In the genomic region with DNA sequence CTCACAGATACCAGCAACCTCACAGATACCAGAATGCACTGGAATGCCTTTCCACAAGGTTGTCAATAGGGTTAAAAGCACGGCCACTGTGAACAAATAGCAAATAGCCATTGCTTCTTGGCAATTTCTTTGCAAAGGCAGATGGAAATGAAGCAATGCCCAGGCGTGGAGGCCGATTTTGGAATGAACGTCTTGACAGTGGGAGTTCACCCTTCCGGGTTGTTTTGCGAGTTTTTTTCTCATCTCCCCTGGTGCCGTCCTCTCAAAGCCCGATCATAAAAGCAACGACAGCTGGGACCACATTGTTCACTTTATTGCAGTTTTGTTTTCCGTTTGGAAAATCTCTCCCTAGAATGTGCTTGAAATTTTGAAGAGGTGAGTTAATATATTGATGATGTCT, we compare ENCODE assay signal across 18 cellular contexts. TPM values are rescaled to one million over a fixed set of nuclear protein-coding genes. Genes with fewer than 3 reads are reported as not detected.
DNase-seq lines count a peak whose midpoint lies in the region; ATAC-seq, FAIRE-seq and TF ChIP-seq lines count a peak whose summit lies in the region.
"Had no signal": no experiment of that assay in that cellular context is flagged by ENCODE, and none has a peak within 500 bp of the region (broad histone marks: within the 10 kb centered on the region; RNA-seq: fewer than 3 reads in every experiment).

No MANE protein-coding gene starts in this region.

- peaks cover 4% of the 10 kb centered on the region for H3K27me3 Mint-ChIP-seq in activated T-cell treated with anti-CD3 and anti-CD28 coated beads, Interleukin-2, amount 50 U/mL, for 72 hours (ENCODE audit: low read depth)
- H3K27me3 Mint-ChIP-seq in activated T-cell treated with anti-CD3 and anti-CD28 coated beads, Interleukin-2, amount 50 U/mL, for 4 hours (ENCODE audit: low read depth), result peaks cover under 1% of the 10 kb centered on the region
- peaks cover 17% of the 10 kb centered on the region for H3K27me3 Mint-ChIP-seq in neural progenitor cell (ENCODE audit: insufficient read depth, low read depth)

- no peak for ATAC-seq in activated T-cell treated with anti-CD3 and anti-CD28 coated beads, Interleukin-2, amount 50 U/mL, for 72 hours (replicated peaks in 1 of 2)
- ATAC-seq in activated T-cell treated with anti-CD3 and anti-CD28 coated beads, Interleukin-2, amount 50 U/mL, for 4 hours, result no peak
- no peak for ATAC-seq in GM21528 (IDR thresholded peaks at IDR 0.05; ENCODE audit: low FRiP score, unreplicated experiment)

- H2AFZ ChIP-seq in GM23248 (no peak overlapping the region), neural progenitor cell (replicated peaks) (no peak overlapping the region)
- H2AFZ ChIP-seq: PC-9 had no signal

- no peaks in the 10 kb centered on the region for H3K9me3 Mint-ChIP-seq in activated T-cell treated with anti-CD3 and anti-CD28 coated beads, Interleukin-2, amount 50 U/mL, for 72 hours
- H3K9me3 Mint-ChIP-seq in activated T-cell treated with anti-CD3 and anti-CD28 coated beads, Interleukin-2, amount 50 U/mL, for 4 hours, result no peaks in the 10 kb centered on the region
- H3K9me3 Mint-ChIP-seq in neural progenitor cell, result no peaks in the 10 kb centered on the region
- H3K9me3 Mint-ChIP-seq: CD4-positive, CD25-positive, alpha-beta regulatory T cell; IgD-negative memory B cell had no signal

- in situ Hi-C loops in GM23248 (cut with MboI), result loop anchor here (10.0 kb wide), 1 partner anchor 243 kb away; no protein-coding TSS in a partner anchor

- FAIRE-seq in HTR-8/SVneo (lab: Jason Lieb, UNC), result no peak

- H3K9ac ChIP-seq in GM23248 (no peak overlapping the region), neural progenitor cell (no peak overlapping the region)

- DNase-seq in activated T-cell treated with anti-CD3 and anti-CD28 coated beads, Interleukin-2, amount 50 U/mL, for 72 hours, result no peak
- DNase-seq in activated T-cell treated with anti-CD3 and anti-CD28 coated beads, Interleukin-2, amount 50 U/mL, for 4 hours, result no peak
- DNase-seq in GM23248 (peak; percentile 6), SJCRH30 (peak in 1 of 2 experiments; percentile 25), neural progenitor cell (ENCODE audit: low spot score) (no peak), head of caudate nucleus (no peak), HTR-8/SVneo (ENCODE audit: insufficient read length, low spot score) (no peak)
- DNase-seq: ACHN; AML-193; Caco-2; CD4-positive, CD25-positive, alpha-beta regulatory T cell; DMS53; NCI-H2029; NCI-H510A; PC-9 had no signal

- H3K9me3 ChIP-seq in GM23248 (ENCODE audit: low read depth) (no peaks in the 10 kb centered on the region), SJCRH30 (replicated peaks) (no peaks in the 10 kb centered on the region), neural progenitor cell (ENCODE audit: low read depth) (no peaks in the 10 kb centered on the region)
- H3K9me3 ChIP-seq: Caco-2, HAP-1 had no signal

- H3K79me2 ChIP-seq in GM23248 (ENCODE audit: insufficient read depth) (no peaks in the 10 kb centered on the region), neural progenitor cell (ENCODE audit: low read depth) (no peaks in the 10 kb centered on the region)

- H3K27ac ChIP-seq in GM23248, result no peak overlapping the region
- H3K27ac ChIP-seq in SJCRH30, result peak overlapping the region; percentile 2; the same call in 1 of the 2 replicates
- no peak overlapping the region for H3K27ac ChIP-seq in neural progenitor cell
- H3K27ac ChIP-seq: PC-9 had no signal

- H4K20me1 ChIP-seq in GM23248 (ENCODE audit: insufficient read depth) (no peaks in the 10 kb centered on the region), neural progenitor cell (ENCODE audit: low read depth) (no peaks in the 10 kb centered on the region)

- H3K4me3 ChIP-seq in GM23248, result no peak overlapping the region
- no peak overlapping the region for H3K4me3 ChIP-seq in SJCRH30
- no peak overlapping the region for H3K4me3 ChIP-seq in neural progenitor cell
- H3K4me3 ChIP-seq: HAP-1, PC-9 had no signal

- intact Hi-C loops in head of caudate nucleus (cut with DNase I), result no loop called here

- no peaks in the 10 kb centered on the region for H3K36me3 ChIP-seq in GM23248 (ENCODE audit: low read depth)
- H3K36me3 ChIP-seq in SJCRH30, result no peaks in the 10 kb centered on the region
- H3K36me3 ChIP-seq in neural progenitor cell, result no peaks in the 10 kb centered on the region
- H3K36me3 ChIP-seq: HAP-1 had no signal

- peak overlapping the region; percentile 81 for H3K27ac Mint-ChIP-seq in activated T-cell treated with anti-CD3 and anti-CD28 coated beads, Interleukin-2, amount 50 U/mL, for 72 hours
- H3K27ac Mint-ChIP-seq in neural progenitor cell, result peak overlapping the region; percentile 88
- H3K27ac Mint-ChIP-seq: CD4-positive, CD25-positive, alpha-beta regulatory T cell had no signal

- no peak for TF ChIP-seq CTCF in neural progenitor cell (IDR thresholded peaks at IDR 0.05)

- WGBS in GM23248 (ENCODE audit: low coverage in 1 of 2, low lambda C conversion rate in 2 of 2, missing lambda C conversion rate in 2 of 2), 2 experiments, result 5 to 7% methylated on average over 10 of the region's 10 CpGs

- H3F3A ChIP-seq in GM23248 (ENCODE audit: insufficient read depth) (no peaks in the 10 kb centered on the region), neural progenitor cell (ENCODE audit: low read depth) (no peaks in the 10 kb centered on the region)

- H3K4me1 Mint-ChIP-seq in activated T-cell treated with anti-CD3 and anti-CD28 coated beads, Interleukin-2, amount 50 U/mL, for 72 hours (ENCODE audit: low read depth), result peaks cover 52% of the 10 kb centered on the region
- peaks cover 18% of the 10 kb centered on the region for H3K4me1 Mint-ChIP-seq in activated T-cell treated with anti-CD3 and anti-CD28 coated beads, Interleukin-2, amount 50 U/mL, for 4 hours (ENCODE audit: low read depth)
- H3K4me1 Mint-ChIP-seq in neural progenitor cell, result peaks cover 76% of the 10 kb centered on the region

- H3K4me1 ChIP-seq in GM23248 (ENCODE audit: insufficient read depth), result no peaks in the 10 kb centered on the region
- H3K4me1 ChIP-seq in SJCRH30, result peaks cover 35% of the 10 kb centered on the region
- H3K4me1 ChIP-seq in neural progenitor cell, result peaks cover 27% of the 10 kb centered on the region
- H3K4me1 ChIP-seq: HAP-1 had no signal

- peak overlapping the region; percentile 34 to 59 for H3K4me3 Mint-ChIP-seq in activated T-cell treated with anti-CD3 and anti-CD28 coated beads, Interleukin-2, amount 50 U/mL, for 72 hours
- H3K4me3 Mint-ChIP-seq in activated T-cell treated with anti-CD3 and anti-CD28 coated beads, Interleukin-2, amount 50 U/mL, for 4 hours, result no peak overlapping the region
- H3K4me3 Mint-ChIP-seq in neural progenitor cell, result no peak overlapping the region
- H3K4me3 Mint-ChIP-seq: CD4-positive, CD25-positive, alpha-beta regulatory T cell; IgD-negative memory B cell had no signal

- peaks cover 35% of the 10 kb centered on the region for H3K27me3 ChIP-seq in GM23248 (replicated peaks; ENCODE audit: insufficient read depth)
- H3K27me3 ChIP-seq in SJCRH30, result no peaks in the 10 kb centered on the region
- H3K27me3 ChIP-seq in neural progenitor cell, result no peaks in the 10 kb centered on the region

- no peaks in the 10 kb centered on the region for H3K9me2 ChIP-seq in GM23248 (ENCODE audit: insufficient read depth)

- no peak overlapping the region for H3K4me2 ChIP-seq in GM23248 (ENCODE audit: unreplicated experiment)
- H3K4me2 ChIP-seq in neural progenitor cell, result no peak overlapping the region
- H3K4me2 ChIP-seq: PC-9 had no signal

- H3K36me3 Mint-ChIP-seq in activated T-cell treated with anti-CD3 and anti-CD28 coated beads, Interleukin-2, amount 50 U/mL, for 72 hours (ENCODE audit: insufficient read depth in 2 of 2), result peaks cover 0 to 1% of the 10 kb centered on the region in 2 donors
- H3K36me3 Mint-ChIP-seq in activated T-cell treated with anti-CD3 and anti-CD28 coated beads, Interleukin-2, amount 50 U/mL, for 4 hours (ENCODE audit: insufficient read depth), result no peaks in the 10 kb centered on the region
- no peaks in the 10 kb centered on the region for H3K36me3 Mint-ChIP-seq in neural progenitor cell
- H3K36me3 Mint-ChIP-seq: CD4-positive, CD25-positive, alpha-beta regulatory T cell; IgD-negative memory B cell had no signal

RNA-seq across cellular contexts. Expression of a gene that starts 38.0 kb away (rescaled TPM):
- total RNA-seq in activated T-cell treated with anti-CD3 and anti-CD28 coated beads, Interleukin-2, amount 50 U/mL, for 72 hours, result 100 to 1,000 TPM; 364 to 421 TPM
- 100 to 1,000 TPM; 364 to 594 (median 428) TPM for total RNA-seq in activated T-cell treated with anti-CD3 and anti-CD28 coated beads, Interleukin-2, amount 50 U/mL, for 4 hours
- 4.8 and 9.9 TPM in 2 replicates for total RNA-seq in GM23248 (2014; rRNA removed; shearing (Covaris generic))
- 6.0 and 8.6 TPM in 2 replicates for polyA plus RNA-seq in GM23248 (2016; fragmentation: Nextera tagmentation; extraction: Ambion mirVana)
- 81.8 and 90.6 TPM in 2 replicates for total RNA-seq in SJCRH30 (2014; rRNA removed; shearing (Covaris generic))
- 8.8 and 16.2 TPM in 2 replicates for total RNA-seq in neural progenitor cell (ENCODE audit: low replicate concordance)

Comparison
In these comparisons a context has a peak if more than half of its experiments do, and no peak if none do; other contexts are left out.
1. H3K4me3 Mint-ChIP-seq: peak in activated T-cell treated with anti-CD3 and anti-CD28 coated beads, Interleukin-2, amount 50 U/mL, for 72 hours (2 of 2); none in activated T-cell treated with anti-CD3 and anti-CD28 coated beads, Interleukin-2, amount 50 U/mL, for 4 hours (single experiment) and neural progenitor cell (single experiment).